In genomic region chr21:33196956-33197374, GRCh38 we compare ENCODE assay signal across 9 cellular contexts. TPM values are rescaled to one million over a fixed set of nuclear protein-coding genes. Genes with fewer than 3 reads are reported as not detected.
DNase-seq lines count a peak whose midpoint lies in the region; ATAC-seq and TF ChIP-seq lines count a peak whose summit lies in the region.
"Had no signal": no experiment of that assay in that cellular context is flagged by ENCODE, and none has a peak within 500 bp of the region (broad histone marks: within the 10 kb centered on the region; RNA-seq: fewer than 3 reads in every experiment).

No MANE protein-coding gene starts in this region.

- POLR2A ChIA-PET in activated CD4-positive, alpha-beta memory T cell treated with anti-CD3 and anti-CD28 coated beads for 36 hours (lab: Charles Lee), result no interaction called here

- H3K27ac ChIP-seq in stomach, result peak overlapping the region in 3 of 5 donors; percentile 25 to 52 (median 38)

- H3K27ac Mint-ChIP-seq in activated CD4-positive, alpha-beta memory T cell treated with anti-CD3 and anti-CD28 coated beads for 36 hours, result no peak overlapping the region
- H3K27ac Mint-ChIP-seq: stimulated activated naive CD8-positive, alpha-beta T cell treated with anti-CD3 and anti-CD28 coated beads, Interleukin-15, Interleukin-2, amounts not matched to agents 100 ng/mL and 50 ng/mL, for 24 hours had no signal

- no peaks in the 10 kb centered on the region for H3K27me3 Mint-ChIP-seq in activated CD4-positive, alpha-beta memory T cell treated with anti-CD3 and anti-CD28 coated beads for 36 hours
- H3K27me3 Mint-ChIP-seq: stimulated activated naive CD8-positive, alpha-beta T cell treated with anti-CD3 and anti-CD28 coated beads, Interleukin-15, Interleukin-2, amounts not matched to agents 100 ng/mL and 50 ng/mL, for 24 hours had no signal

- intact Hi-C loops in activated CD4-positive, alpha-beta memory T cell treated with anti-CD3 and anti-CD28 coated beads for 36 hours (cut with micrococcal nuclease), result loop anchor here (2.0 to 5.0 kb wide), 5 partner anchors 64 to 365 kb away; partner anchors contain the start of gene OLIG2
- intact Hi-C loops in stomach (cut with DNase I; ENCODE audit: low total_unique reads), result no loop called here

- no peak overlapping the region for H3K4me3 Mint-ChIP-seq in activated CD4-positive, alpha-beta memory T cell treated with anti-CD3 and anti-CD28 coated beads for 36 hours
- H3K4me3 Mint-ChIP-seq: stimulated activated naive CD8-positive, alpha-beta T cell treated with anti-CD3 and anti-CD28 coated beads, Interleukin-15, Interleukin-2, amounts not matched to agents 100 ng/mL and 50 ng/mL, for 24 hours had no signal

- peak; percentile 73 for TF ChIP-seq CTCF in HFF-Myc (IDR thresholded peaks at IDR 0.05; ENCODE audit: low read depth, low read length, missing control alignments)
- peak in 6 of 7 experiments; percentile 11 to 86 (median 68) for TF ChIP-seq CTCF in stomach (IDR thresholded peaks at IDR 0.05)

- TF ChIP-seq POLR2A in erythroblast (IDR thresholded peaks at IDR 0.05; ENCODE audit: low read length), result no peak
- TF ChIP-seq POLR2A in stomach (IDR thresholded peaks at IDR 0.05), result no peak

- TF ChIP-seq EP300 in stomach (IDR thresholded peaks at IDR 0.05), result no peak

- H3K4me3 ChIP-seq in HFF-Myc (replicated peaks; ENCODE audit: low read depth, low read length) (no peak overlapping the region), stomach (no peak overlapping the region)

- H3K9me3 ChIP-seq in stomach, result no peaks in the 10 kb centered on the region

- DNase-seq in C1 segment of cervical spinal cord (lab: John Stamatoyannopoulos, UW), result peak in 11 of 14 donors; percentile 13 to 60 (median 47)
- peak; percentile 25 for DNase-seq in HFF-Myc (ENCODE audit: extremely low read depth, low read depth)
- peak; percentile 67 for DNase-seq in NCI-H526 treated with DMSO at 0.1 percent for 48 hours (lab: John Stamatoyannopoulos, UW)
- peak; percentile 66 for DNase-seq in activated CD4-positive, alpha-beta memory T cell treated with anti-CD3 and anti-CD28 coated beads for 36 hours
- peak; percentile 71 to 83 for DNase-seq in erythroblast (lab: John Stamatoyannopoulos, UW)
- peak; percentile 85 for DNase-seq in middle frontal gyrus (ENCODE audit: extremely low spot score, low spot score)
- DNase-seq in stomach, result peak; percentile 59

- CTCF ChIA-PET in activated CD4-positive, alpha-beta memory T cell treated with anti-CD3 and anti-CD28 coated beads for 36 hours (lab: Charles Lee), result interaction anchor here (0.6 to 4.2 kb wide), 84 partner anchors 8 to 544 kb away, joined by 3 to 69 read pairs (median 5); partner anchors contain the start of gene IL10RB

- no peaks in the 10 kb centered on the region for H3K27me3 ChIP-seq in stomach

- no peaks in the 10 kb centered on the region for H3K36me3 ChIP-seq in stomach

- peaks cover 10 to 40% (median 18%) of the 10 kb centered on the region in 4 donors for H3K4me1 ChIP-seq in stomach

- 5 to 10% (median 8%) methylated on average over 13 of the region's 13 CpGs for WGBS in stomach, 5 donors

- H3K4me1 Mint-ChIP-seq in activated CD4-positive, alpha-beta memory T cell treated with anti-CD3 and anti-CD28 coated beads for 36 hours (ENCODE audit: low read depth), result peaks cover 14% of the 10 kb centered on the region

- ATAC-seq in HG03039 (IDR thresholded peaks at IDR 0.05; ENCODE audit: unreplicated experiment), result no peak

- no peaks in the 10 kb centered on the region for H3K9me3 Mint-ChIP-seq in activated CD4-positive, alpha-beta memory T cell treated with anti-CD3 and anti-CD28 coated beads for 36 hours
- H3K9me3 Mint-ChIP-seq: stimulated activated naive CD8-positive, alpha-beta T cell treated with anti-CD3 and anti-CD28 coated beads, Interleukin-15, Interleukin-2, amounts not matched to agents 100 ng/mL and 50 ng/mL, for 24 hours had no signal

- H3K36me3 Mint-ChIP-seq in activated CD4-positive, alpha-beta memory T cell treated with anti-CD3 and anti-CD28 coated beads for 36 hours, result no peaks in the 10 kb centered on the region

RNA-seq across cellular contexts. Expression of gene IFNAR2, which starts 32.8 kb away (rescaled TPM):
- total RNA-seq in activated CD4-positive, alpha-beta memory T cell treated with anti-CD3 and anti-CD28 coated beads for 36 hours, result 10 to 100 TPM; 29.9 to 30.1 TPM
- total RNA-seq in stomach, result 10 to 100 TPM in 3 of 5 donors, 1 to 10 TPM in 1, not detected in 1; 8.2 to 22.5 (median 12.6) TPM
- 1 to 10 TPM; 7.5 to 9.2 (median 8.8) TPM for polyA plus RNA-seq in stomach

Comparison
In these comparisons a context has a peak if more than half of its experiments do, and no peak if none do; other contexts are left out.
1. DNase-seq: peak in every context shown above with its lines; median percentile 85 in middle frontal gyrus; 77 in erythroblast; 67 in NCI-H526 treated with DMSO at 0.1 percent for 48 hours; 66 in activated CD4-positive, alpha-beta memory T cell treated with anti-CD3 and anti-CD28 coated beads for 36 hours; 59 in stomach; 47 in C1 segment of cervical spinal cord; 25 in HFF-Myc.